12 cellular contexts compared by ENCODE assay signal in the genomic region with DNA sequence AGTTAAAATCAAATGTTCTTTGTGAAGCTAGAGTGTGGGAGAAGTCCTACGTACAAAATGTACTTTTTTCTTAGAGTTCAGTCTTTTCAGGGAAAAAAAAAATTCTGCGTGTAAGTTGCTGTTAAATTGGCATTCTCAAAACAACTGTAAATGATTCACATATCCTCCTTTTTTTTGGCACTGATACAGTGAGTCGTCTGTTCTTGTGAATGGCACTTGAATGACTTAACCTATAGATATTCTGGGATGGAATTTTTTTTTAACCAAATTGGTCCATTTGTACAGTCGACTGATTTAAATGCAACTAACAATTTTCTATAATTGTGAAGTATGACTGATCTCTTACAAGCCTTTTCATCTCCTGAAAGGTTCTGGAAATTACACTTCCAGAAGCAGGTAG.
"Had no signal": no experiment of that assay in that cellular context is flagged by ENCODE, and none has a peak within 500 bp of the region (broad histone marks: within the 10 kb centered on the region; RNA-seq: fewer than 3 reads in every experiment).

No MANE protein-coding gene starts in this region.

- DNase-seq: activated CD4-positive, alpha-beta T cell treated with anti-CD3 and anti-CD28 coated beads, Interleukin-2, amount 50 U/mL, for 1 hour; activated naive CD4-positive, alpha-beta T cell treated with anti-CD3 and anti-CD28 coated beads for 36 hours; activated T-cell treated with anti-CD3 and anti-CD28 coated beads for 4 hours; endodermal cell; esophagus squamous epithelium; gastrocnemius medialis; kidney; ovary; stimulated activated CD4-positive, alpha-beta T cell treated with anti-CD3 and anti-CD28 coated beads, Interleukin-4, amount 100 ng/mL, for 4 hours; stimulated activated naive CD8-positive, alpha-beta T cell treated with anti-CD3 and anti-CD28 coated beads, Interleukin-15, amount 100 ng/mL, for 72 hours; T-helper 17 cell had no signal

- H3K9me3 ChIP-seq: esophagus squamous epithelium, gastrocnemius medialis, ovary had no signal

- H3K4me3 ChIP-seq: esophagus squamous epithelium, gastrocnemius medialis, ovary had no signal

- H3K27ac ChIP-seq: esophagus squamous epithelium, gastrocnemius medialis, ovary had no signal

- H3K27me3 ChIP-seq: esophagus squamous epithelium, gastrocnemius medialis, ovary had no signal

- H3K36me3 ChIP-seq: esophagus squamous epithelium, gastrocnemius medialis, ovary had no signal

- ATAC-seq: activated T-helper 17 cell treated with anti-CD3 and anti-CD28 coated beads, Interleukin-2, amount 50 U/mL, for 72 hours; gastrocnemius medialis; stimulated activated naive CD8-positive, alpha-beta T cell treated with anti-CD3 and anti-CD28 coated beads, Interleukin-15, amount 100 ng/mL, for 72 hours; T-helper 17 cell had no signal
